Comparison of ENCODE assay signal across 10 cellular contexts in the genomic region with DNA sequence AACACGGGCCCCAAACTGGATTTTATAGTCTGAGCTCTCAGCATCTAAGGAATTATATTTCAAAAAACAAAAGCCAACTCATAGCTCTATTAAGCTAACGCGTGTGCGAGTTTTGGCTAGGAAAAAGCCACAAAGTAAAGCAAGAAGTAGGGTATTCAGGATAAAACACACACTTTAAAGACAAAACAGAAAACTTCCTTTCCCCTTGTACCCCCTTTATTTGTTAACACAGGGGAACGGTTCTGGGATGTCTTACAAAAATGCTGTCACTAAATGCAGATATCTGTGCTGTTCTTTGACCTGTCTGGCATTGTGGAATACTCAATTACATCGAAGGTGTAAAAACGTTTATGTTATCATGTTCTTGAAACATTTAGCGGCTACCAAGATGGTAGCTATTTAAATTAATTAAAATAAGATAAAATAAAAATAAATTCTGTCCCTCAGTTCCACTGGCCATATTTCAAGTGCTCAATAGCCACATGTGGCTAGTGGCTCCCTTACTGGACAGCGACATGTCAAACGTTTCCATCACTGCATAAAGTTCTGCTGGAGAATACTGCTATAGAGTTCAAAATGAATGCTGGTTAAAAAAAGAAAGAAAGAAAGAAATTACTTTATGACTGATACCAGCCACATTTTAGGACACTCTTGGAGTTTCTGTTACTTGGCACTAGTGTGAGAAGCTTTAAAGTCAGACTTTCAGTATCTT. TPM values are rescaled to one million over a fixed set of nuclear protein-coding genes. Genes with fewer than 3 reads are reported as not detected.
DNase-seq lines count a peak whose midpoint lies in the region; ATAC-seq and TF ChIP-seq lines count a peak whose summit lies in the region.
"Had no signal": no experiment of that assay in that cellular context is flagged by ENCODE, and none has a peak within 500 bp of the region (broad histone marks: within the 10 kb centered on the region; RNA-seq: fewer than 3 reads in every experiment).

No MANE protein-coding gene starts in this region.

- no peak overlapping the region for H3K27ac ChIP-seq in neuronal stem cell (replicated peaks; ENCODE audit: low read length)

- H3K14ac ChIP-seq in neuronal stem cell (ENCODE audit: low read length): no peak overlapping the region

- peak overlapping the region; percentile 95 for H3K4me2 ChIP-seq in neuronal stem cell (ENCODE audit: insufficient read depth, low read length, poor library complexity, severe bottlenecking)

- no peak overlapping the region for H3K23ac ChIP-seq in neuronal stem cell (ENCODE audit: low read depth, low read length, poor library complexity)

- H3K18ac ChIP-seq in neuronal stem cell (ENCODE audit: low read length): no peak overlapping the region

- peaks cover 2 to 7% of the 10 kb centered on the region in 2 donors for H3K4me1 ChIP-seq in neuronal stem cell (ENCODE audit: control insufficient read depth in 2 of 2, insufficient read depth in 1 of 2, low read depth in 1 of 2, low read length in 2 of 2)

- peak overlapping the region; percentile 74 for H2BK120ac ChIP-seq in neuronal stem cell (ENCODE audit: low read depth, low read length)

- TF ChIP-seq CTCF in epithelial cell of proximal tubule (conservative IDR thresholded peaks at IDR 0.05; ENCODE audit: low read depth, low read length): no peak
- no peak for TF ChIP-seq CTCF in GM10248 (IDR thresholded peaks at IDR 0.05; ENCODE audit: control extremely low read depth, extremely low read depth, low read depth, missing control alignments)

- H3K36me3 ChIP-seq in neuronal stem cell (replicated peaks in 1 of 2; ENCODE audit: control insufficient read depth in 2 of 2, insufficient read depth in 2 of 2, low read length in 2 of 2): no peaks in the 10 kb centered on the region

- no peak overlapping the region for H2BK12ac ChIP-seq in neuronal stem cell (ENCODE audit: low read length)

- CTCF ChIA-PET in GM10248 (lab: Yijun Ruan, JAX): interaction anchor here (0.8 to 1.8 kb wide), 4 partner anchors 160 to 391 kb away, joined by 3 to 8 read pairs (median 4); no protein-coding TSS in a partner anchor

- H2BK5ac ChIP-seq in neuronal stem cell (ENCODE audit: low read length): no peak overlapping the region

- H3K79me1 ChIP-seq in neuronal stem cell (ENCODE audit: low read depth, low read length): no peaks in the 10 kb centered on the region

- no peak overlapping the region for H2AFZ ChIP-seq in neuronal stem cell (ENCODE audit: low read length)

- POLR2A ChIA-PET in GM10248 (lab: Yijun Ruan, JAX): interaction anchor here (0.9 kb wide), 1 partner anchor 451 kb away, joined by 3 read pairs; no protein-coding TSS in a partner anchor

- no peaks in the 10 kb centered on the region for H3K9me3 ChIP-seq in neuronal stem cell (replicated peaks in 1 of 2; ENCODE audit: control insufficient read depth in 2 of 2, insufficient read depth in 1 of 2, low read depth in 1 of 2, low read length in 2 of 2)

- no peak overlapping the region for H4K91ac ChIP-seq in neuronal stem cell (ENCODE audit: low read depth, low read length, poor library complexity)

- H2AK5ac ChIP-seq in neuronal stem cell (ENCODE audit: low read depth, low read length): no peak overlapping the region

- peaks cover 0 to 14% (median 10%) of the 10 kb centered on the region in 3 experiments for H3K27me3 ChIP-seq in neuronal stem cell (ENCODE audit: control insufficient read depth in 3 of 3, insufficient read depth in 3 of 3, low read depth in 1 of 3, low read length in 3 of 3)

- H2BK15ac ChIP-seq in neuronal stem cell (ENCODE audit: low read length): no peak overlapping the region

- ATAC-seq in HG03457 (IDR thresholded peaks at IDR 0.05; ENCODE audit: unreplicated experiment): no peak

- no peak overlapping the region for H4K8ac ChIP-seq in neuronal stem cell (ENCODE audit: low read depth, low read length)

- H3K4me3 ChIP-seq in epithelial cell of proximal tubule (ENCODE audit: low read depth, low read length): peak overlapping the region; percentile 58
- no peak overlapping the region for H3K4me3 ChIP-seq in neuronal stem cell (ENCODE audit: low read length in 2 of 2)

- DNase-seq in AML-193 (lab: John Stamatoyannopoulos, UW): peak; percentile 21 to 38
- peak; percentile 33 for DNase-seq in NAMALWA (ENCODE audit: low spot score)
- no peak for DNase-seq in epithelial cell of proximal tubule (ENCODE audit: low read depth)
- no peak for DNase-seq in neuronal stem cell (ENCODE audit: low spot score)
- no peak for DNase-seq in DMS 273 (lab: John Stamatoyannopoulos, UW; ENCODE audit: unreplicated experiment)
- no peak for DNase-seq in activated CD4-positive, alpha-beta T cell treated with anti-CD3 and anti-CD28 coated beads, Interleukin-2, amount 50 U/mL, for 1 hour
- no peak for DNase-seq in GM10248 (ENCODE audit: extremely low spot score)
- DNase-seq: DMS79 treated with DMSO at 0.1 percent for 48 hours; stimulated activated naive CD4-positive, alpha-beta T cell treated with Interleukin-2 at 50 U/mL for 16 hours had no signal

- no peak overlapping the region for H3K9ac ChIP-seq in neuronal stem cell (ENCODE audit: low read depth, low read length, poor library complexity)

- WGBS in neuronal stem cell (ENCODE audit: extremely low coverage in 2 of 2, insufficient read length in 2 of 2, insufficient replicate concordance in 1 of 2), 2 donors: no CpG with 5 or more reads among the region's 10 CpGs

- H3K4ac ChIP-seq in neuronal stem cell (ENCODE audit: low read length): no peak overlapping the region

RNA-seq across cellular contexts. Expression of gene MEF2C, which starts 7.2 kb away (rescaled TPM):
- total RNA-seq in epithelial cell of proximal tubule: 1.6 and 6.3 TPM in 2 replicates
- polyA plus RNA-seq in neuronal stem cell (2013, experiment 1 of 2): 1.5 TPM
- 1.1 TPM for polyA plus RNA-seq in neuronal stem cell (2013, experiment 2 of 2)

Comparison
In these comparisons a context has a peak if more than half of its experiments do, and no peak if none do; other contexts are left out.
1. DNase-seq: peak in AML-193 (2 of 2) and NAMALWA (single experiment); none in epithelial cell of proximal tubule (single experiment), neuronal stem cell (single experiment), DMS 273 (single experiment), activated CD4-positive, alpha-beta T cell treated with anti-CD3 and anti-CD28 coated beads, Interleukin-2, amount 50 U/mL, for 1 hour (single experiment) and GM10248 (single experiment).